Comparison of ENCODE assay signal across 2 cellular contexts in the genomic region with DNA sequence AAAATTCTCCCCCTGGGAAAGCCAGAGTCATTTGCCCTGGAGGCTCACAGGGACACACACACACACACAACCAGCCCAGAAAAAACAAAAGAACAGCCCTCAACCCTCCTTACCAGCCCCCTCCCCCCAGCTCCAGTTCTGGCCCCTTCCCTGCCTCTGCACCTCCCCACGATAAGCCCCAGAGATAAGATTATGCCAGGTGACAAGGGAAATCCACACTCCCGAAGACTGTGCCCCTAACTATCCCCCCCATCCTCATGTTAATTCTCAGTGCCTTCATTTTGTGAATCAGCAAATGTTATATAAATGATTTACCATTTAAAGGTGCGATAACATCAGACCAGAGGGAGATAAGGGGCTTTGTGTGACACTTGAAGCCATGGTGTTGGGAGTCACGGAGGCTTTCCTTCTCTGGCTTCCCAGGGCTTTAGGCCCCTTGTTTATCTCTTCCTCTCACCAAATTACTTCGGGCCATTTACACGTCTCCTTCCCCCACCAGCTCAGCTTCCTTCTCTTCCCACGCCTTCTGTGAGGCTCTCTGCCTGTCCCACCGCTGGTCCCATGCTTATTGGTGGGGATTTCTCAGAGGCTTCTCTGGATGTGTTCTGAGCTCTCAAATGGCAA.
TF ChIP-seq lines count a peak whose summit lies in the region.

No MANE protein-coding gene starts in this region.

TF ChIP-seq in A549, 52 proteins besides CTCF, POLR2A, EP300 and RAD21 (continued from another document):
- TF ChIP-seq REST (IDR thresholded peaks at IDR 0.05) = no peak

TF ChIP-seq in HEK293, 187 proteins besides CTCF, POLR2A, EP300 and RAD21 (continued from another document and continues in another):
- TF ChIP-seq ZBTB1 (tag by site-specific recombination; IDR thresholded peaks at IDR 0.05) (no peak), SP7 (tag by site-specific recombination; IDR thresholded peaks at IDR 0.05) (peak; percentile 72), GLI4 (tag by site-specific recombination; IDR thresholded peaks at IDR 0.05) (no peak), ZNF664 (tag by site-specific recombination; IDR thresholded peaks at IDR 0.05) (peak; percentile 38; the same call in 1 of the 2 replicates), ZNF426 (tag by site-specific recombination; IDR thresholded peaks at IDR 0.05) (no peak), GFI1B (tag by site-specific recombination; IDR thresholded peaks at IDR 0.05) (peak; percentile 25; the same call in 1 of the 2 replicates), ZEB2 (tag by site-specific recombination; IDR thresholded peaks at IDR 0.05) (peak; percentile 86), ZNF624 (tag by site-specific recombination; IDR thresholded peaks at IDR 0.05) (no peak), TCF7L2 (IDR thresholded peaks at IDR 0.05; ENCODE audit: borderline replicate concordance, low read depth, low read length) (peak; percentile 84), WT1 (tag by site-specific recombination; IDR thresholded peaks at IDR 0.05) (peak; percentile 63), ZNF394 (tag by site-specific recombination; IDR thresholded peaks at IDR 0.05; ENCODE audit: borderline replicate concordance) (no peak; the same call in 1 of the 2 replicates), OSR2 (tag by site-specific recombination; IDR thresholded peaks at IDR 0.05) (peak; percentile 90), ZNF133 (tag by site-specific recombination; IDR thresholded peaks at IDR 0.05) (no peak), ZNF549 (tag by site-specific recombination; IDR thresholded peaks at IDR 0.05) (no peak), ZNF48 (tag by site-specific recombination; IDR thresholded peaks at IDR 0.05) (no peak), ZNF174 (tag by site-specific recombination; IDR thresholded peaks at IDR 0.05) (no peak), ZNF2 (tag by site-specific recombination; IDR thresholded peaks at IDR 0.05) (peak; percentile 53; the same call in 1 of the 2 replicates), ZSCAN23 (tag by site-specific recombination; IDR thresholded peaks at IDR 0.05) (no peak), BCL6B (tag by site-specific recombination; IDR thresholded peaks at IDR 0.05) (peak; percentile 19; the same call in 1 of the 2 replicates), ZSCAN5A (tag by site-specific recombination; IDR thresholded peaks at IDR 0.05) (no peak), ZNF530 (tag by site-specific recombination; IDR thresholded peaks at IDR 0.05; ENCODE audit: low read depth) (peak; percentile 96), YY1 (tag by site-specific recombination; IDR thresholded peaks at IDR 0.05) (no peak), SP3 (tag by site-specific recombination; IDR thresholded peaks at IDR 0.05) (no peak), ZXDB (tag by site-specific recombination; IDR thresholded peaks at IDR 0.05) (peak; percentile 97), TRIM28 (IDR thresholded peaks at IDR 0.05; ENCODE audit: borderline replicate concordance, low read length) (peak; percentile 79; the same call in 1 of the 2 replicates), ZNF610 (tag by site-specific recombination; IDR thresholded peaks at IDR 0.05; ENCODE audit: borderline replicate concordance) (no peak), ZNF266 (tag by site-specific recombination; IDR thresholded peaks at IDR 0.05; ENCODE audit: low read depth) (no peak), SCRT1 (tag by site-specific recombination; IDR thresholded peaks at IDR 0.05; ENCODE audit: borderline replicate concordance) (no peak), ZNF391 (tag by site-specific recombination; IDR thresholded peaks at IDR 0.05; ENCODE audit: borderline replicate concordance, low read depth) (no peak), ZNF223 (tag by site-specific recombination; IDR thresholded peaks at IDR 0.05) (no peak), ZBTB7A (tag by site-specific recombination; IDR thresholded peaks at IDR 0.05; ENCODE audit: low read depth) (no peak), GLI2 (tag by site-specific recombination; IDR thresholded peaks at IDR 0.05; ENCODE audit: borderline replicate concordance, low read depth) (peak; percentile 67), HOXC10 (CRISPR knock-in tag; IDR thresholded peaks at IDR 0.05) (no peak), ZNF239 (tag by site-specific recombination; IDR thresholded peaks at IDR 0.05) (no peak), ZNF311 (tag by site-specific recombination; IDR thresholded peaks at IDR 0.05; ENCODE audit: borderline replicate concordance) (no peak), EGR2 (tag by site-specific recombination; IDR thresholded peaks at IDR 0.05; ENCODE audit: low read depth) (peak; percentile 73), ZNF23 (tag by site-specific recombination; IDR thresholded peaks at IDR 0.05; ENCODE audit: borderline replicate concordance) (no peak), ZNF202 (tag by site-specific recombination; IDR thresholded peaks at IDR 0.05; ENCODE audit: borderline replicate concordance) (peak; percentile 10; the same call in 1 of the 2 replicates), ZFP3 (tag by site-specific recombination; IDR thresholded peaks at IDR 0.05; ENCODE audit: low read depth) (no peak), ZNF302 (tag by site-specific recombination; IDR thresholded peaks at IDR 0.05; ENCODE audit: low read depth) (no peak), ZNF580 (tag by site-specific recombination; IDR thresholded peaks at IDR 0.05) (peak; percentile 70; the same call in 1 of the 2 replicates), HOXA7 (CRISPR knock-in tag; IDR thresholded peaks at IDR 0.05; ENCODE audit: borderline replicate concordance) (no peak), ZNF561 (tag by site-specific recombination; IDR thresholded peaks at IDR 0.05; ENCODE audit: borderline replicate concordance) (peak; percentile 56), ZNF791 (tag by site-specific recombination; IDR thresholded peaks at IDR 0.05) (no peak), ZNF501 (tag by site-specific recombination; IDR thresholded peaks at IDR 0.05) (no peak), ZNF148 (tag by site-specific recombination; IDR thresholded peaks at IDR 0.05; ENCODE audit: borderline replicate concordance) (no peak), ZNF366 (tag by site-specific recombination; conservative IDR thresholded peaks at IDR 0.05) (0 out of 2 replicates have a peak, but pooled peaks have one; percentile 36), SALL2 (tag by site-specific recombination; IDR thresholded peaks at IDR 0.05; ENCODE audit: borderline replicate concordance) (no peak), ZNF19 (tag by site-specific recombination; IDR thresholded peaks at IDR 0.05; ENCODE audit: low read depth) (0 out of 2 replicates have a peak, but pooled peaks have one; percentile 55), BCL11B (tag by site-specific recombination; IDR thresholded peaks at IDR 0.05; ENCODE audit: low read depth) (no peak), ZNF521 (tag by site-specific recombination; IDR thresholded peaks at IDR 0.05) (no peak)
- TF ChIP-seq, protein P1, sequence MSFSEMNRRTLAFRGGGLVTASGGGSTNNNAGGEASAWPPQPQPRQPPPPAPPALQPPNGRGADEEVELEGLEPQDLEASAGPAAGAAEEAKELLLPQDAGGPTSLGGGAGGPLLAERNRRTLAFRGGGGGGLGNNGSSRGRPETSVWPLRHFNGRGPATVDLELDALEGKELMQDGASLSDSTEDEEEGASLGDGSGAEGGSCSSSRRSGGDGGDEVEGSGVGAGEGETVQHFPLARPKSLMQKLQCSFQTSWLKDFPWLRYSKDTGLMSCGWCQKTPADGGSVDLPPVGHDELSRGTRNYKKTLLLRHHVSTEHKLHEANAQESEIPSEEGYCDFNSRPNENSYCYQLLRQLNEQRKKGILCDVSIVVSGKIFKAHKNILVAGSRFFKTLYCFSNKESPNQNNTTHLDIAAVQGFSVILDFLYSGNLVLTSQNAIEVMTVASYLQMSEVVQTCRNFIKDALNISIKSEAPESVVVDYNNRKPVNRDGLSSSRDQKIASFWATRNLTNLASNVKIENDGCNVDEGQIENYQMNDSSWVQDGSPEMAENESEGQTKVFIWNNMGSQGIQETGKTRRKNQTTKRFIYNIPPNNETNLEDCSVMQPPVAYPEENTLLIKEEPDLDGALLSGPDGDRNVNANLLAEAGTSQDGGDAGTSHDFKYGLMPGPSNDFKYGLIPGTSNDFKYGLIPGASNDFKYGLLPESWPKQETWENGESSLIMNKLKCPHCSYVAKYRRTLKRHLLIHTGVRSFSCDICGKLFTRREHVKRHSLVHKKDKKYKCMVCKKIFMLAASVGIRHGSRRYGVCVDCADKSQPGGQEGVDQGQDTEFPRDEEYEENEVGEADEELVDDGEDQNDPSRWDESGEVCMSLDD (tag by site-specific recombination; IDR thresholded peaks at IDR 0.05) = peak; percentile 80
- TF ChIP-seq, protein P2, sequence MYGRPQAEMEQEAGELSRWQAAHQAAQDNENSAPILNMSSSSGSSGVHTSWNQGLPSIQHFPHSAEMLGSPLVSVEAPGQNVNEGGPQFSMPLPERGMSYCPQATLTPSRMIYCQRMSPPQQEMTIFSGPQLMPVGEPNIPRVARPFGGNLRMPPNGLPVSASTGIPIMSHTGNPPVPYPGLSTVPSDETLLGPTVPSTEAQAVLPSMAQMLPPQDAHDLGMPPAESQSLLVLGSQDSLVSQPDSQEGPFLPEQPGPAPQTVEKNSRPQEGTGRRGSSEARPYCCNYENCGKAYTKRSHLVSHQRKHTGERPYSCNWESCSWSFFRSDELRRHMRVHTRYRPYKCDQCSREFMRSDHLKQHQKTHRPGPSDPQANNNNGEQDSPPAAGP (tag by site-specific recombination; IDR thresholded peaks at IDR 0.05) = no peak; the same call in 1 of the 2 replicates
- TF ChIP-seq, protein P3, sequence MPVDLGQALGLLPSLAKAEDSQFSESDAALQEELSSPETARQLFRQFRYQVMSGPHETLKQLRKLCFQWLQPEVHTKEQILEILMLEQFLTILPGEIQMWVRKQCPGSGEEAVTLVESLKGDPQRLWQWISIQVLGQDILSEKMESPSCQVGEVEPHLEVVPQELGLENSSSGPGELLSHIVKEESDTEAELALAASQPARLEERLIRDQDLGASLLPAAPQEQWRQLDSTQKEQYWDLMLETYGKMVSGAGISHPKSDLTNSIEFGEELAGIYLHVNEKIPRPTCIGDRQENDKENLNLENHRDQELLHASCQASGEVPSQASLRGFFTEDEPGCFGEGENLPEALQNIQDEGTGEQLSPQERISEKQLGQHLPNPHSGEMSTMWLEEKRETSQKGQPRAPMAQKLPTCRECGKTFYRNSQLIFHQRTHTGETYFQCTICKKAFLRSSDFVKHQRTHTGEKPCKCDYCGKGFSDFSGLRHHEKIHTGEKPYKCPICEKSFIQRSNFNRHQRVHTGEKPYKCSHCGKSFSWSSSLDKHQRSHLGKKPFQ (tag by site-specific recombination; IDR thresholded peaks at IDR 0.05) = peak; percentile 23; the same call in 1 of the 2 replicates
- TF ChIP-seq, protein P4, sequence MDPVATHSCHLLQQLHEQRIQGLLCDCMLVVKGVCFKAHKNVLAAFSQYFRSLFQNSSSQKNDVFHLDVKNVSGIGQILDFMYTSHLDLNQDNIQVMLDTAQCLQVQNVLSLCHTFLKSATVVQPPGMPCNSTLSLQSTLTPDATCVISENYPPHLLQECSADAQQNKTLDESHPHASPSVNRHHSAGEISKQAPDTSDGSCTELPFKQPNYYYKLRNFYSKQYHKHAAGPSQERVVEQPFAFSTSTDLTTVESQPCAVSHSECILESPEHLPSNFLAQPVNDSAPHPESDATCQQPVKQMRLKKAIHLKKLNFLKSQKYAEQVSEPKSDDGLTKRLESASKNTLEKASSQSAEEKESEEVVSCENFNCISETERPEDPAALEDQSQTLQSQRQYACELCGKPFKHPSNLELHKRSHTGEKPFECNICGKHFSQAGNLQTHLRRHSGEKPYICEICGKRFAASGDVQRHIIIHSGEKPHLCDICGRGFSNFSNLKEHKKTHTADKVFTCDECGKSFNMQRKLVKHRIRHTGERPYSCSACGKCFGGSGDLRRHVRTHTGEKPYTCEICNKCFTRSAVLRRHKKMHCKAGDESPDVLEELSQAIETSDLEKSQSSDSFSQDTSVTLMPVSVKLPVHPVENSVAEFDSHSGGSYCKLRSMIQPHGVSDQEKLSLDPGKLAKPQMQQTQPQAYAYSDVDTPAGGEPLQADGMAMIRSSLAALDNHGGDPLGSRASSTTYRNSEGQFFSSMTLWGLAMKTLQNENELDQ (tag by site-specific recombination; IDR thresholded peaks at IDR 0.05; ENCODE audit: low read depth) = no peak
